In the genomic region with DNA sequence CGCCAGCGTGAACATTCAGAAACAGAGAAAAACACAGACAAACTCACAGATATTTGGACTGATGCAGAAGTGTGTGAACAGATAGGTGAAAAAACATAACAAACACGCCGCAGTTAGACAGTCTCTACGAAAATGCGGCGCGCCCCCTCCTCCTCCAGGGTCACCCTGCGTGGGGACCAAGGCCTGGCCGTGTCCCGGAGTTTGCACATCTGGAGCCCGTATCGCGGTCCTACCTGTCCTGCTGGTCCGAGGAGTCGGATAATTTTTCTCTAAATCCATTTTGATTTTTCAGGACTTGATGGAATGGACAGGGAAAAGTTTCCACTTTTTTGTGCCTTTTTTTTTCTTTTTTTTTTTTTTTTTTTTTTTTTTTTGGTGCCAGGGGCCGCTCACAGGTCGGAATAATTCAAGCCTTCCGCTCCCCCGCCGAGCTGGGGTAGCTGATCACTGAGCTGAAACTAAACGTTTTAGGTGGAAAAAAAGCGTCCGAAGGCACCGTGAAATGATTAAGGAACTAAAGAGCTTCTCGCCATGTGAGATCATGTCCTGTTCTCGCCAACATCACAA, we compare ENCODE assay signal across 1 cellular context.
TF ChIP-seq lines count a peak whose summit lies in the region.

Gene PAX5 (minus strand): TSS at position 516 of the 567 bp plus-strand sequence. CDS start 237 bp downstream, at position 279.

TF ChIP-seq in WTC11, 78 proteins besides CTCF, POLR2A, EP300 and RAD21 (continued from another document):
- TF ChIP-seq, protein P1, sequence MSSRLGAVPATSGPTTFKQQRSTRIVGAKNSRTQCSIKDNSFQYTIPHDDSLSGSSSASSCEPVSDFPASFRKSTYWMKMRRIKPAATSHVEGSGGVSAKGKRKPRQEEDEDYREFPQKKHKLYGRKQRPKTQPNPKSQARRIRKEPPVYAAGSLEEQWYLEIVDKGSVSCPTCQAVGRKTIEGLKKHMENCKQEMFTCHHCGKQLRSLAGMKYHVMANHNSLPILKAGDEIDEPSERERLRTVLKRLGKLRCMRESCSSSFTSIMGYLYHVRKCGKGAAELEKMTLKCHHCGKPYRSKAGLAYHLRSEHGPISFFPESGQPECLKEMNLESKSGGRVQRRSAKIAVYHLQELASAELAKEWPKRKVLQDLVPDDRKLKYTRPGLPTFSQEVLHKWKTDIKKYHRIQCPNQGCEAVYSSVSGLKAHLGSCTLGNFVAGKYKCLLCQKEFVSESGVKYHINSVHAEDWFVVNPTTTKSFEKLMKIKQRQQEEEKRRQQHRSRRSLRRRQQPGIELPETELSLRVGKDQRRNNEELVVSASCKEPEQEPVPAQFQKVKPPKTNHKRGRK (CRISPR knock-in tag; IDR thresholded peaks at IDR 0.05; ENCODE audit: borderline replicate concordance) = no peak
- TF ChIP-seq JAZF1 (CRISPR knock-in tag; IDR thresholded peaks at IDR 0.05) = no peak
- no peak for TF ChIP-seq ZBTB21 (CRISPR knock-in tag; IDR thresholded peaks at IDR 0.05; ENCODE audit: borderline replicate concordance)
- TF ChIP-seq CREM (CRISPR knock-in tag; IDR thresholded peaks at IDR 0.05) = no peak
- TF ChIP-seq IRF2 (CRISPR knock-in tag; IDR thresholded peaks at IDR 0.05; ENCODE audit: borderline replicate concordance, low read depth) = no peak
- TF ChIP-seq NFYB (CRISPR knock-in tag; conservative IDR thresholded peaks at IDR 0.05; ENCODE audit: low read depth) = no peak
